34 cellular contexts compared by ENCODE assay signal in the genomic region with DNA sequence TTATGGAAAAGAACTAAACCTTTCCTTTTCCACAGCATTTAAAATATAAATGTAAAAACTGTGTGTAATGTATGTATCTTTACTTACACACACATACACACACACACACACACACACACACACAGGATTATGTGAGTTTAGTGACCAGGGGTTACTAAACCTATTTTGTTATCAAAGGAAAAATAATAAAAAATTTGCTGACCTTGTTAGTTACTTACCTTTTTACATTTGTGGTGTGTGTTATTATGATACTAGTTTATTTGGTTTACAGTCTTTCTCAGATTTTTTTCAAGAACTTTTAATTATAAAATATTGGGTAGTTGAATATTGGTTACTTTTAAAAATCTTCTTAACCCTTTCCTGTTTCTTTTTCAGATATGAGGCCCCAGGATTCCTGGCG. TPM values are rescaled to one million over a fixed set of nuclear protein-coding genes. Genes with fewer than 3 reads are reported as not detected.
"Had no signal": no experiment of that assay in that cellular context is flagged by ENCODE, and none has a peak within 500 bp of the region (broad histone marks: within the 10 kb centered on the region; RNA-seq: fewer than 3 reads in every experiment).

No MANE protein-coding gene starts in this region.

- H3K4me1 ChIP-seq: esophagus muscularis mucosa, foreskin keratinocyte, gastroesophageal sphincter had no signal

- H3K4me3 ChIP-seq: esophagus muscularis mucosa, gastroesophageal sphincter, heart right ventricle had no signal

- ATAC-seq: activated T-cell treated with anti-CD3 and anti-CD28 coated beads, Interleukin-2, amount 50 U/mL, for 72 hours; effector memory CD8-positive, alpha-beta T cell; foreskin keratinocyte; gastroesophageal sphincter; heart right ventricle; WTC11 had no signal

- H3K9me3 ChIP-seq: esophagus muscularis mucosa, gastroesophageal sphincter, heart right ventricle had no signal

- H3K27ac ChIP-seq: brain microvascular endothelial cell, esophagus muscularis mucosa, foreskin keratinocyte, gastroesophageal sphincter, heart right ventricle, VCaP had no signal

- DNase-seq: activated CD4-positive, alpha-beta memory T cell treated with anti-CD3 and anti-CD28 coated beads, Interleukin-2, amount 10 ng/mL, durations not matched to agents 7 days and 5 days; activated CD4-positive, alpha-beta T cell treated with anti-CD3 and anti-CD28 coated beads for 1 hour; activated CD4-positive, alpha-beta T cell treated with anti-CD3 and anti-CD28 coated beads for 4 hours; activated CD4-positive, alpha-beta T cell treated with anti-CD3 and anti-CD28 coated beads, Interleukin-2, amount 10 ng/mL, durations not matched to agents 7 days and 5 days; activated CD4-positive, alpha-beta T cell treated with anti-CD3 and anti-CD28 coated beads, Interleukin-2, amount 50 U/mL, for 4 hours; activated CD8-positive, alpha-beta memory T cell treated with anti-CD3 and anti-CD28 coated beads, Interleukin-2, amount 50 U/mL, for 48 hours; activated gamma-delta T cell treated with Interleukin-2 at 50 U/mL for 16 hours; activated naive CD4-positive, alpha-beta T cell treated with anti-CD3 and anti-CD28 coated beads, Interleukin-2, amount 50 U/mL, for 16 hours; activated naive CD4-positive, alpha-beta T cell treated with Interleukin-2 at 50 U/mL for 16 hours; activated T-cell treated with anti-CD3 and anti-CD28 coated beads for 4 hours; activated T-cell treated with anti-CD3 and anti-CD28 coated beads, Interleukin-2, amount 50 U/mL, for 24 hours; activated T-cell treated with anti-CD3 and anti-CD28 coated beads, Interleukin-2, amount 50 U/mL, for 72 hours; amniotic stem cell; anterior cingulate cortex; brain microvascular endothelial cell; cortex of kidney; dermis blood vessel endothelial cell; effector CD4-positive, alpha-beta T cell; effector memory CD8-positive, alpha-beta T cell; erythroblast; foreskin keratinocyte; heart right ventricle; T-helper 2 cell had no signal

- H3K27me3 ChIP-seq: brain microvascular endothelial cell, esophagus muscularis mucosa, foreskin keratinocyte, gastroesophageal sphincter, heart right ventricle had no signal

RNA-seq across cellular contexts. Expression of gene NKX2-4, which starts 15.7 kb away (rescaled TPM):
- total RNA-seq: activated CD4-positive, alpha-beta memory T cell treated with anti-CD3 and anti-CD28 coated beads, Interleukin-2, amount 10 ng/mL, durations not matched to agents 7 days and 5 days; activated CD4-positive, alpha-beta T cell treated with anti-CD3 and anti-CD28 coated beads, Interleukin-2, amount 10 ng/mL, durations not matched to agents 7 days and 5 days; activated T-cell treated with anti-CD3 and anti-CD28 coated beads, Interleukin-2, amount 50 U/mL, for 72 hours; astrocyte; bronchial epithelial cell; cardiac septum; cerebellum; dermis blood vessel endothelial cell; esophagus muscularis mucosa; foreskin keratinocyte; gastroesophageal sphincter; glomerular endothelial cell; heart right ventricle; T-helper 1 cell treated with Interleukin-12 subunit alpha and Interleukin-12 subunit beta and Interleukin-4 antibody, amounts not matched to agents 30 ng/mL and 1 ng/mL, for 36 hours had no signal
- polyA plus RNA-seq: adipose tissue, foreskin keratinocyte, heart right ventricle had no signal
